8 cellular contexts compared by ENCODE assay signal in genomic region chr1:176949033-176949662, GRCh38.
A peak's percentile ranks its signal among the peaks of the same experiment; 100 is the strongest.
DNase-seq lines count a peak whose midpoint lies in the region; ATAC-seq and TF ChIP-seq lines count a peak whose summit lies in the region.

No MANE protein-coding gene starts in this region.

- H3K79me2 ChIP-seq in osteoblast (ENCODE audit: insufficient read depth, low read length): no peaks in the 10 kb centered on the region

- peak; percentile 52 for TF ChIP-seq CTCF in epithelial cell of esophagus (IDR thresholded peaks at IDR 0.05; ENCODE audit: insufficient read depth, low read depth, low read length, missing control alignments)
- peak; percentile 50 for TF ChIP-seq CTCF in osteoblast (IDR thresholded peaks at IDR 0.05; ENCODE audit: extremely low read depth, low read depth, low read length)

- no peaks in the 10 kb centered on the region for H3K27me3 ChIP-seq in osteoblast (ENCODE audit: insufficient read depth, low read length)

- peak; percentile 63 for DNase-seq in activated effector memory CD4-positive, alpha-beta T cell treated with anti-CD3 and anti-CD28 coated beads, Interleukin-2, amount 50 U/mL, for 16 hours
- no peak for DNase-seq in activated effector memory CD4-positive, alpha-beta T cell treated with Interleukin-2 at 50 U/mL for 16 hours
- DNase-seq in OCI-M1 (lab: John Stamatoyannopoulos, UW) (peak; percentile 72), epithelial cell of esophagus (ENCODE audit: low read depth) (peak; percentile 64), osteoblast (ENCODE audit: insufficient read length, low spot score, missing footprints) (no peak)

- no peaks in the 10 kb centered on the region for H4K20me1 ChIP-seq in osteoblast (ENCODE audit: insufficient read depth, low read length)

- no peak overlapping the region for H3K27ac ChIP-seq in osteoblast (ENCODE audit: low read depth, low read length)

- no peaks in the 10 kb centered on the region for H3K4me1 ChIP-seq in osteoblast (ENCODE audit: insufficient read depth, low read length)

- H2AFZ ChIP-seq in osteoblast (ENCODE audit: low read length): no peak overlapping the region

- no peak overlapping the region for H3K4me2 ChIP-seq in osteoblast (ENCODE audit: insufficient read depth, low read length)

- no peaks in the 10 kb centered on the region for H3K36me3 ChIP-seq in osteoblast (ENCODE audit: insufficient read depth, low read length)

- no peaks in the 10 kb centered on the region for H3K9me3 ChIP-seq in osteoblast (ENCODE audit: low read depth, low read length)

- no peak overlapping the region for H3K4me3 ChIP-seq in epithelial cell of esophagus (ENCODE audit: low read length)
- no peak overlapping the region for H3K4me3 ChIP-seq in osteoblast (ENCODE audit: insufficient read depth, low read length)

- ATAC-seq in HG02642 (IDR thresholded peaks at IDR 0.05; ENCODE audit: poor library complexity, unreplicated experiment) (peak; percentile 68), HG02840 (IDR thresholded peaks at IDR 0.05; ENCODE audit: low FRiP score, unreplicated experiment) (no peak), GM18520 (IDR thresholded peaks at IDR 0.05; ENCODE audit: unreplicated experiment) (no peak)

Comparison
In these comparisons a context has a peak if more than half of its experiments do, and no peak if none do; other contexts are left out.
1. DNase-seq: peak in activated effector memory CD4-positive, alpha-beta T cell treated with anti-CD3 and anti-CD28 coated beads, Interleukin-2, amount 50 U/mL, for 16 hours (single experiment), OCI-M1 (single experiment) and epithelial cell of esophagus (single experiment); none in activated effector memory CD4-positive, alpha-beta T cell treated with Interleukin-2 at 50 U/mL for 16 hours (single experiment) and osteoblast (single experiment).